18 cellular contexts compared by ENCODE assay signal in genomic region chr3:136617123-136617700, GRCh38.
DNase-seq lines count a peak whose midpoint lies in the region; ATAC-seq, FAIRE-seq and TF ChIP-seq lines count a peak whose summit lies in the region.
"Had no signal": no experiment of that assay in that cellular context is flagged by ENCODE, and none has a peak within 500 bp of the region (broad histone marks: within the 10 kb centered on the region; RNA-seq: fewer than 3 reads in every experiment).

No MANE protein-coding gene starts in this region.

- H4K20me1 ChIP-seq in HCT116 (ENCODE audit: insufficient read depth), result no peaks in the 10 kb centered on the region

- RAD21 ChIA-PET in HCT116 (lab: Charles Lee; ENCODE audit: low non-redundant PET in 1 of 2, low total read pairs in 2 of 2, uncharacterized antibody in 2 of 2, unreplicated experiment in 2 of 2), result no interaction called here

- intact Hi-C loops in HCT116 (cut with micrococcal nuclease), result no loop called here
- intact Hi-C loops in pancreas (cut with DNase I), result no loop called here

- 0 out of 4 replicates have a peak, but pooled peaks cover 0 to 2% of the 10 kb centered on the region in 2 experiments for H3K4me1 ChIP-seq in HCT116 (ENCODE audit: control insufficient read depth in 1 of 2, insufficient read depth in 2 of 2, low read length in 2 of 2)
- H3K4me1 ChIP-seq in pancreas, result no peaks in the 10 kb centered on the region

- TF ChIP-seq CTCF in HCT116 (IDR thresholded peaks at IDR 0.05 in 2 of 3, conservative IDR thresholded peaks at IDR 0.05 in 1 of 3; ENCODE audit: borderline replicate concordance in 1 of 3, insufficient read depth in 1 of 3, low read depth in 2 of 3, low read length in 2 of 3) (no peak), pancreas (IDR thresholded peaks at IDR 0.05) (no peak)

- no peaks in the 10 kb centered on the region for H3K9me2 ChIP-seq in HCT116 (ENCODE audit: insufficient read depth)

- CTCF ChIA-PET in HCT116 (lab: Charles Lee), result no interaction called here

- no peak overlapping the region for H3K4me2 ChIP-seq in HCT116 (ENCODE audit: low read length)

- H3K4me3 ChIP-seq in HCT116 (replicated peaks in 1 of 2; ENCODE audit: low read depth in 1 of 2, low read length in 2 of 2) (no peak overlapping the region), pancreas (no peak overlapping the region)
- H3K4me3 ChIP-seq: esophagus squamous epithelium, lung, vagina had no signal

- POLR2A ChIA-PET in HCT116 (lab: Charles Lee), result no interaction called here

- H3K27me3 ChIP-seq in HCT116 (ENCODE audit: insufficient read depth, low read length) (no peaks in the 10 kb centered on the region), pancreas (no peaks in the 10 kb centered on the region)
- H3K27me3 ChIP-seq: esophagus squamous epithelium, vagina had no signal

- no peak for ATAC-seq in HCT116
- ATAC-seq in pancreas, result peak in 1 of 4 donors; percentile 42
- no peak for ATAC-seq in GM21381 (IDR thresholded peaks at IDR 0.05; ENCODE audit: unreplicated experiment)
- ATAC-seq: naive thymus-derived CD8-positive, alpha-beta T cell had no signal

- no peak overlapping the region for H3K9ac ChIP-seq in HCT116 (ENCODE audit: low read length)

- TF ChIP-seq POLR2A in HCT116 (IDR thresholded peaks at IDR 0.05; ENCODE audit: borderline replicate concordance, extremely low read depth, insufficient read depth, insufficient read length) (no peak), erythroblast (IDR thresholded peaks at IDR 0.05; ENCODE audit: low read length) (no peak)

- no peak for DNase-seq in HCT116 (ENCODE audit: low read depth, low spot score)
- peak; percentile 75 for DNase-seq in OCI-M1 (lab: John Stamatoyannopoulos, UW)
- DNase-seq in erythroblast (lab: John Stamatoyannopoulos, UW), result peak; percentile 14 to 18
- no peak for DNase-seq in pancreas
- DNase-seq in epidermal melanocyte (ENCODE audit: insufficient read length, low spot score), result no peak
- DNase-seq in NCI-H2171 treated with DMSO at 0.1 percent for 48 hours (lab: John Stamatoyannopoulos, UW), result no peak
- DNase-seq: COR-L47; esophagus squamous epithelium; naive thymus-derived CD8-positive, alpha-beta T cell; NCI-H1694; NCI-H446; posterior cingulate gyrus; stimulated activated CD4-positive, alpha-beta T cell treated with anti-CD3 and anti-CD28 coated beads, Interleukin-4, amount 100 ng/mL, for 4 hours; substantia nigra; T-helper 1 cell had no signal

- BruUV-seq in HCT116 (replicated peaks; lab: Mats Ljungman, UMichigan), result no TSS peak

- H3K9me3 ChIP-seq in HCT116 (ENCODE audit: control insufficient read depth in 1 of 2, insufficient read depth in 1 of 2, low read depth in 1 of 2, low read length in 2 of 2) (no peaks in the 10 kb centered on the region), pancreas (no peaks in the 10 kb centered on the region)
- H3K9me3 ChIP-seq: esophagus squamous epithelium, vagina had no signal

- H3K27ac ChIP-seq in HCT116 (ENCODE audit: low read depth, low read length), result no peak overlapping the region
- no peak overlapping the region for H3K27ac ChIP-seq in pancreas
- H3K27ac ChIP-seq: vagina had no signal

- peak; percentile 19; the same call in 1 of the 2 replicates for TF ChIP-seq RAD21 in HCT116 (IDR thresholded peaks at IDR 0.05; ENCODE audit: low read depth)

- H3K36me3 ChIP-seq in HCT116 (ENCODE audit: control insufficient read depth in 1 of 2, insufficient read depth in 2 of 2, low read length in 2 of 2) (no peaks in the 10 kb centered on the region), pancreas (no peaks in the 10 kb centered on the region)
- H3K36me3 ChIP-seq: vagina had no signal

- H3K79me2 ChIP-seq in HCT116 (ENCODE audit: insufficient read depth, low read length), result peaks cover 10% of the 10 kb centered on the region

- FAIRE-seq in pancreas (lab: Jason Lieb, UNC), result peak; percentile 39

- H2AFZ ChIP-seq in HCT116 (ENCODE audit: low read depth, low read length, poor library complexity, severe bottlenecking), result no peak overlapping the region

TF ChIP-seq in HCT116, 20 proteins besides CTCF, POLR2A, EP300 and RAD21:
- TF ChIP-seq EZH2 (IDR thresholded peaks at IDR 0.05) (no peak), CBX3 (IDR thresholded peaks at IDR 0.05; ENCODE audit: low read depth) (no peak), SIN3A (IDR thresholded peaks at IDR 0.05; ENCODE audit: low read depth) (no peak), YY1 (IDR thresholded peaks at IDR 0.05; ENCODE audit: extremely low read depth, insufficient replicate concordance, low read depth, low read length) (no peak), REST (IDR thresholded peaks at IDR 0.05; ENCODE audit: low read depth) (no peak), ZFX (IDR thresholded peaks at IDR 0.05) (no peak), SRF (IDR thresholded peaks at IDR 0.05; ENCODE audit: low read depth) (no peak), FOSL1 (IDR thresholded peaks at IDR 0.05; ENCODE audit: low read depth) (no peak)

Comparison
In these comparisons a context has a peak if more than half of its experiments do, and no peak if none do; other contexts are left out.
1. DNase-seq: peak in OCI-M1 (single experiment) and erythroblast (2 of 2); none in HCT116 (single experiment), pancreas (0 of 6), epidermal melanocyte (single experiment) and NCI-H2171 treated with DMSO at 0.1 percent for 48 hours (single experiment).